In the genomic region with DNA sequence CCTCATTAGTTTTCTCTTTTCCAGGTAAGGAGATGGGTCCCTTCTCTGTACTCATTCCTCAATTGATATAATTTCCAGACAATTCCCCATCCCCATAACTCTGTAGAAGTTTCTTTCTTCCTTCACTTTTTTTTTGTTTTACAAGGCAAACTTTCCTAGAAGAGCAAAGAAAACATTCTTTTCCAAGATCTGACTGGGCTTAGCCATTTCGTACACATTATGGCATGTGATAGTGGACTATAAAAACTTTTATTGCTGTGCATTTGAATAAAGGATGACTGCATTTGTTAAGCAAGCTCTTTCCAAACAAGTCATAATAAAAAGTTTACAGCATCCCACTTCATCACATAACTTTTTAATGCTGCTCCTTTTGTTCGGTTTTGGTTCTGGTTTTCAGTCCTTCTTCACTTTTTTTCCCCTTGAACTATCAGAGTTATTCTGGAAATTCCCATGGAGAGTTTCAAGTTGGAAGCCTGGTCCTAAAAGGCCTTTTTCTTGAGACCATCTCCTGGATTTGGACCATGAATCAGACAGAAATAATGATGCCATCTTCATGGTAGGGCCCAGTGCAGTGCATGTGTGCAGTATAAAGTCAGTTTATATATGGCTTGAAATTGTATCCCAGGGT, we compare ENCODE assay signal across 1 cellular context.
TF ChIP-seq lines count a peak whose summit lies in the region.

No MANE protein-coding gene starts in this region.

TF ChIP-seq in HEK293, 187 proteins besides CTCF, POLR2A, EP300 and RAD21 (continued from another document and continues in another):
- TF ChIP-seq, protein P1, sequence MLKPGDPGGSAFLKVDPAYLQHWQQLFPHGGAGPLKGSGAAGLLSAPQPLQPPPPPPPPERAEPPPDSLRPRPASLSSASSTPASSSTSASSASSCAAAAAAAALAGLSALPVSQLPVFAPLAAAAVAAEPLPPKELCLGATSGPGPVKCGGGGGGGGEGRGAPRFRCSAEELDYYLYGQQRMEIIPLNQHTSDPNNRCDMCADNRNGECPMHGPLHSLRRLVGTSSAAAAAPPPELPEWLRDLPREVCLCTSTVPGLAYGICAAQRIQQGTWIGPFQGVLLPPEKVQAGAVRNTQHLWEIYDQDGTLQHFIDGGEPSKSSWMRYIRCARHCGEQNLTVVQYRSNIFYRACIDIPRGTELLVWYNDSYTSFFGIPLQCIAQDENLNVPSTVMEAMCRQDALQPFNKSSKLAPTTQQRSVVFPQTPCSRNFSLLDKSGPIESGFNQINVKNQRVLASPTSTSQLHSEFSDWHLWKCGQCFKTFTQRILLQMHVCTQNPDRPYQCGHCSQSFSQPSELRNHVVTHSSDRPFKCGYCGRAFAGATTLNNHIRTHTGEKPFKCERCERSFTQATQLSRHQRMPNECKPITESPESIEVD (tag by site-specific recombination; IDR thresholded peaks at IDR 0.05), result peak; percentile 97
- no peak for TF ChIP-seq ZNF585B (tag by site-specific recombination; IDR thresholded peaks at IDR 0.05)
- TF ChIP-seq KLF7 (tag by site-specific recombination; IDR thresholded peaks at IDR 0.05; ENCODE audit: borderline replicate concordance), result no peak
- TF ChIP-seq ZNF24 (tag by site-specific recombination; IDR thresholded peaks at IDR 0.05), result no peak; the same call in 1 of the 2 replicates
- TF ChIP-seq, protein P2, sequence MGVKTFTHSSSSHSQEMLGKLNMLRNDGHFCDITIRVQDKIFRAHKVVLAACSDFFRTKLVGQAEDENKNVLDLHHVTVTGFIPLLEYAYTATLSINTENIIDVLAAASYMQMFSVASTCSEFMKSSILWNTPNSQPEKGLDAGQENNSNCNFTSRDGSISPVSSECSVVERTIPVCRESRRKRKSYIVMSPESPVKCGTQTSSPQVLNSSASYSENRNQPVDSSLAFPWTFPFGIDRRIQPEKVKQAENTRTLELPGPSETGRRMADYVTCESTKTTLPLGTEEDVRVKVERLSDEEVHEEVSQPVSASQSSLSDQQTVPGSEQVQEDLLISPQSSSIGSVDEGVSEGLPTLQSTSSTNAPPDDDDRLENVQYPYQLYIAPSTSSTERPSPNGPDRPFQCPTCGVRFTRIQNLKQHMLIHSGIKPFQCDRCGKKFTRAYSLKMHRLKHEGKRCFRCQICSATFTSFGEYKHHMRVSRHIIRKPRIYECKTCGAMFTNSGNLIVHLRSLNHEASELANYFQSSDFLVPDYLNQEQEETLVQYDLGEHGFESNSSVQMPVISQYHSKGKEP (tag by site-specific recombination; IDR thresholded peaks at IDR 0.05), result peak; percentile 78
- no peak for TF ChIP-seq ZNF146 (tag by site-specific recombination; IDR thresholded peaks at IDR 0.05)
- TF ChIP-seq ZEB2 (tag by site-specific recombination; IDR thresholded peaks at IDR 0.05), result 0 out of 2 replicates have a peak, but pooled peaks have one; percentile 37
- no peak for TF ChIP-seq ZNF623 (tag by site-specific recombination; IDR thresholded peaks at IDR 0.05)
- TF ChIP-seq, protein P3, sequence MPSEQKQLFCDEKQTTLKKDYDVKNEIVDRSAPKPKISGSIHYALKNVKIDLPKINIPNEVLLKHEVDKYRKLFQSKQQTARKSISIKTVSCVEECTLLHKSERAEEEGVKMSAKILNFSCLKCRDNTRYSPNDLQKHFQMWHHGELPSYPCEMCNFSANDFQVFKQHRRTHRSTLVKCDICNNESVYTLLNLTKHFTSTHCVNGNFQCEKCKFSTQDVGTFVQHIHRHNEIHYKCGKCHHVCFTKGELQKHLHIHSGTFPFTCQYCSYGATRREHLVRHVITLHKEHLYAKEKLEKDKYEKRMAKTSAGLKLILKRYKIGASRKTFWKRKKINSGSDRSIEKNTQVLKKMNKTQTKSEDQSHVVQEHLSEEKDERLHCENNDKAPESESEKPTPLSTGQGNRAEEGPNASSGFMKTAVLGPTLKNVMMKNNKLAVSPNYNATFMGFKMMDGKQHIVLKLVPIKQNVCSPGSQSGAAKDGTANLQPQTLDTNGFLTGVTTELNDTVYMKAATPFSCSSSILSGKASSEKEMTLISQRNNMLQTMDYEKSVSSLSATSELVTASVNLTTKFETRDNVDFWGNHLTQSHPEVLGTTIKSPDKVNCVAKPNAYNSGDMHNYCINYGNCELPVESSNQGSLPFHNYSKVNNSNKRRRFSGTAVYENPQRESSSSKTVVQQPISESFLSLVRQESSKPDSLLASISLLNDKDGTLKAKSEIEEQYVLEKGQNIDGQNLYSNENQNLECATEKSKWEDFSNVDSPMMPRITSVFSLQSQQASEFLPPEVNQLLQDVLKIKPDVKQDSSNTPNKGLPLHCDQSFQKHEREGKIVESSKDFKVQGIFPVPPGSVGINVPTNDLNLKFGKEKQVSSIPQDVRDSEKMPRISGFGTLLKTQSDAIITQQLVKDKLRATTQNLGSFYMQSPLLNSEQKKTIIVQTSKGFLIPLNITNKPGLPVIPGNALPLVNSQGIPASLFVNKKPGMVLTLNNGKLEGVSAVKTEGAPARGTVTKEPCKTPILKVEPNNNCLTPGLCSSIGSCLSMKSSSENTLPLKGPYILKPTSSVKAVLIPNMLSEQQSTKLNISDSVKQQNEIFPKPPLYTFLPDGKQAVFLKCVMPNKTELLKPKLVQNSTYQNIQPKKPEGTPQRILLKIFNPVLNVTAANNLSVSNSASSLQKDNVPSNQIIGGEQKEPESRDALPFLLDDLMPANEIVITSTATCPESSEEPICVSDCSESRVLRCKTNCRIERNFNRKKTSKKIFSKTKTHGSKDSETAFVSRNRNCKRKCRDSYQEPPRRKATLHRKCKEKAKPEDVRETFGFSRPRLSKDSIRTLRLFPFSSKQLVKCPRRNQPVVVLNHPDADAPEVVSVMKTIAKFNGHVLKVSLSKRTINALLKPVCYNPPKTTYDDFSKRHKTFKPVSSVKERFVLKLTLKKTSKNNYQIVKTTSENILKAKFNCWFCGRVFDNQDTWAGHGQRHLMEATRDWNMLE (tag by site-specific recombination; conservative IDR thresholded peaks at IDR 0.05; ENCODE audit: low read depth), result 0 out of 2 replicates have a peak, but pooled peaks have one; percentile 22
- TF ChIP-seq, protein P4, sequence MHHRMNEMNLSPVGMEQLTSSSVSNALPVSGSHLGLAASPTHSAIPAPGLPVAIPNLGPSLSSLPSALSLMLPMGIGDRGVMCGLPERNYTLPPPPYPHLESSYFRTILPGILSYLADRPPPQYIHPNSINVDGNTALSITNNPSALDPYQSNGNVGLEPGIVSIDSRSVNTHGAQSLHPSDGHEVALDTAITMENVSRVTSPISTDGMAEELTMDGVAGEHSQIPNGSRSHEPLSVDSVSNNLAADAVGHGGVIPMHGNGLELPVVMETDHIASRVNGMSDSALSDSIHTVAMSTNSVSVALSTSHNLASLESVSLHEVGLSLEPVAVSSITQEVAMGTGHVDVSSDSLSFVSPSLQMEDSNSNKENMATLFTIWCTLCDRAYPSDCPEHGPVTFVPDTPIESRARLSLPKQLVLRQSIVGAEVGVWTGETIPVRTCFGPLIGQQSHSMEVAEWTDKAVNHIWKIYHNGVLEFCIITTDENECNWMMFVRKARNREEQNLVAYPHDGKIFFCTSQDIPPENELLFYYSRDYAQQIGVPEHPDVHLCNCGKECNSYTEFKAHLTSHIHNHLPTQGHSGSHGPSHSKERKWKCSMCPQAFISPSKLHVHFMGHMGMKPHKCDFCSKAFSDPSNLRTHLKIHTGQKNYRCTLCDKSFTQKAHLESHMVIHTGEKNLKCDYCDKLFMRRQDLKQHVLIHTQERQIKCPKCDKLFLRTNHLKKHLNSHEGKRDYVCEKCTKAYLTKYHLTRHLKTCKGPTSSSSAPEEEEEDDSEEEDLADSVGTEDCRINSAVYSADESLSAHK (tag by site-specific recombination; IDR thresholded peaks at IDR 0.05), result peak; percentile 81
- TF ChIP-seq SP2 (tag by site-specific recombination; IDR thresholded peaks at IDR 0.05), result no peak
- TF ChIP-seq ZNF658 (tag by site-specific recombination; IDR thresholded peaks at IDR 0.05), result no peak
- TF ChIP-seq, protein P5, sequence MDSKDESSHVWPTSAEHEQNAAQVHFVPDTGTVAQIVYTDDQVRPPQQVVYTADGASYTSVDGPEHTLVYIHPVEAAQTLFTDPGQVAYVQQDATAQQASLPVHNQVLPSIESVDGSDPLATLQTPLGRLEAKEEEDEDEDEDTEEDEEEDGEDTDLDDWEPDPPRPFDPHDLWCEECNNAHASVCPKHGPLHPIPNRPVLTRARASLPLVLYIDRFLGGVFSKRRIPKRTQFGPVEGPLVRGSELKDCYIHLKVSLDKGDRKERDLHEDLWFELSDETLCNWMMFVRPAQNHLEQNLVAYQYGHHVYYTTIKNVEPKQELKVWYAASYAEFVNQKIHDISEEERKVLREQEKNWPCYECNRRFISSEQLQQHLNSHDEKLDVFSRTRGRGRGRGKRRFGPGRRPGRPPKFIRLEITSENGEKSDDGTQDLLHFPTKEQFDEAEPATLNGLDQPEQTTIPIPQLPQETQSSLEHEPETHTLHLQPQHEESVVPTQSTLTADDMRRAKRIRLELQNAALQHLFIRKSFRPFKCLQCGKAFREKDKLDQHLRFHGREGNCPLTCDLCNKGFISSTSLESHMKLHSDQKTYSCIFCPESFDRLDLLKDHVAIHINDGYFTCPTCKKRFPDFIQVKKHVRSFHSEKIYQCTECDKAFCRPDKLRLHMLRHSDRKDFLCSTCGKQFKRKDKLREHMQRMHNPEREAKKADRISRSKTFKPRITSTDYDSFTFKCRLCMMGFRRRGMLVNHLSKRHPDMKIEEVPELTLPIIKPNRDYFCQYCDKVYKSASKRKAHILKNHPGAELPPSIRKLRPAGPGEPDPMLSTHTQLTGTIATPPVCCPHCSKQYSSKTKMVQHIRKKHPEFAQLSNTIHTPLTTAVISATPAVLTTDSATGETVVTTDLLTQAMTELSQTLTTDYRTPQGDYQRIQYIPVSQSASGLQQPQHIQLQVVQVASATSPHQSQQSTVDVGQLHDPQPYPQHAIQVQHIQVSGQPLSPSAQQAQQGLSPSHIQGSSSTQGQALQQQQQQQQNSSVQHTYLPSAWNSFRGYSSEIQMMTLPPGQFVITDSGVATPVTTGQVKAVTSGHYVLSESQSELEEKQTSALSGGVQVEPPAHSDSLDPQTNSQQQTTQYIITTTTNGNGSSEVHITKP (tag by site-specific recombination; IDR thresholded peaks at IDR 0.05), result peak; percentile 56
- TF ChIP-seq HOXD13 (CRISPR knock-in tag; IDR thresholded peaks at IDR 0.05; ENCODE audit: borderline replicate concordance), result 0 out of 2 replicates have a peak, but pooled peaks have one; percentile 23
- TF ChIP-seq ZFP41 (tag by site-specific recombination; IDR thresholded peaks at IDR 0.05; ENCODE audit: borderline replicate concordance), result no peak
- TF ChIP-seq, protein P6, sequence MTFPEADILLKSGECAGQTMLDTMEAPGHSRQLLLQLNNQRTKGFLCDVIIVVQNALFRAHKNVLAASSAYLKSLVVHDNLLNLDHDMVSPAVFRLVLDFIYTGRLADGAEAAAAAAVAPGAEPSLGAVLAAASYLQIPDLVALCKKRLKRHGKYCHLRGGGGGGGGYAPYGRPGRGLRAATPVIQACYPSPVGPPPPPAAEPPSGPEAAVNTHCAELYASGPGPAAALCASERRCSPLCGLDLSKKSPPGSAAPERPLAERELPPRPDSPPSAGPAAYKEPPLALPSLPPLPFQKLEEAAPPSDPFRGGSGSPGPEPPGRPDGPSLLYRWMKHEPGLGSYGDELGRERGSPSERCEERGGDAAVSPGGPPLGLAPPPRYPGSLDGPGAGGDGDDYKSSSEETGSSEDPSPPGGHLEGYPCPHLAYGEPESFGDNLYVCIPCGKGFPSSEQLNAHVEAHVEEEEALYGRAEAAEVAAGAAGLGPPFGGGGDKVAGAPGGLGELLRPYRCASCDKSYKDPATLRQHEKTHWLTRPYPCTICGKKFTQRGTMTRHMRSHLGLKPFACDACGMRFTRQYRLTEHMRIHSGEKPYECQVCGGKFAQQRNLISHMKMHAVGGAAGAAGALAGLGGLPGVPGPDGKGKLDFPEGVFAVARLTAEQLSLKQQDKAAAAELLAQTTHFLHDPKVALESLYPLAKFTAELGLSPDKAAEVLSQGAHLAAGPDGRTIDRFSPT (tag by site-specific recombination; IDR thresholded peaks at IDR 0.05), result 0 out of 2 replicates have a peak, but pooled peaks have one; percentile 25
- peak; percentile 86 for TF ChIP-seq ZNF843 (tag by site-specific recombination; IDR thresholded peaks at IDR 0.05)
- TF ChIP-seq, protein P7, sequence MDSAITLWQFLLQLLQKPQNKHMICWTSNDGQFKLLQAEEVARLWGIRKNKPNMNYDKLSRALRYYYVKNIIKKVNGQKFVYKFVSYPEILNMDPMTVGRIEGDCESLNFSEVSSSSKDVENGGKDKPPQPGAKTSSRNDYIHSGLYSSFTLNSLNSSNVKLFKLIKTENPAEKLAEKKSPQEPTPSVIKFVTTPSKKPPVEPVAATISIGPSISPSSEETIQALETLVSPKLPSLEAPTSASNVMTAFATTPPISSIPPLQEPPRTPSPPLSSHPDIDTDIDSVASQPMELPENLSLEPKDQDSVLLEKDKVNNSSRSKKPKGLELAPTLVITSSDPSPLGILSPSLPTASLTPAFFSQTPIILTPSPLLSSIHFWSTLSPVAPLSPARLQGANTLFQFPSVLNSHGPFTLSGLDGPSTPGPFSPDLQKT (IDR thresholded peaks at IDR 0.05; ENCODE audit: borderline replicate concordance, low read depth, low read length), result no peak
- TF ChIP-seq ZNF510 (tag by site-specific recombination; IDR thresholded peaks at IDR 0.05; ENCODE audit: insufficient replicate concordance), result peak; percentile 6
- TF ChIP-seq, protein P8, sequence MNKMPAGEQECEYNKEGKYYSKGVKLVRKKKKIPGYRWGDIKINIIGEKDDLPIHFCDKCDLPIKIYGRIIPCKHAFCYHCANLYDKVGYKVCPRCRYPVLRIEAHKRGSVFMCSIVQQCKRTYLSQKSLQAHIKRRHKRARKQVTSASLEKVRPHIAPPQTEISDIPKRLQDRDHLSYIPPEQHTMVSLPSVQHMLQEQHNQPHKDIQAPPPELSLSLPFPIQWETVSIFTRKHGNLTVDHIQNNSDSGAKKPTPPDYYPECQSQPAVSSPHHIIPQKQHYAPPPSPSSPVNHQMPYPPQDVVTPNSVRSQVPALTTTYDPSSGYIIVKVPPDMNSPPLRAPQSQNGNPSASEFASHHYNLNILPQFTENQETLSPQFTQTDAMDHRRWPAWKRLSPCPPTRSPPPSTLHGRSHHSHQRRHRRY (tag by site-specific recombination; IDR thresholded peaks at IDR 0.05), result no peak
- no peak for TF ChIP-seq ZNF2 (tag by site-specific recombination; IDR thresholded peaks at IDR 0.05)
- TF ChIP-seq, protein P9, sequence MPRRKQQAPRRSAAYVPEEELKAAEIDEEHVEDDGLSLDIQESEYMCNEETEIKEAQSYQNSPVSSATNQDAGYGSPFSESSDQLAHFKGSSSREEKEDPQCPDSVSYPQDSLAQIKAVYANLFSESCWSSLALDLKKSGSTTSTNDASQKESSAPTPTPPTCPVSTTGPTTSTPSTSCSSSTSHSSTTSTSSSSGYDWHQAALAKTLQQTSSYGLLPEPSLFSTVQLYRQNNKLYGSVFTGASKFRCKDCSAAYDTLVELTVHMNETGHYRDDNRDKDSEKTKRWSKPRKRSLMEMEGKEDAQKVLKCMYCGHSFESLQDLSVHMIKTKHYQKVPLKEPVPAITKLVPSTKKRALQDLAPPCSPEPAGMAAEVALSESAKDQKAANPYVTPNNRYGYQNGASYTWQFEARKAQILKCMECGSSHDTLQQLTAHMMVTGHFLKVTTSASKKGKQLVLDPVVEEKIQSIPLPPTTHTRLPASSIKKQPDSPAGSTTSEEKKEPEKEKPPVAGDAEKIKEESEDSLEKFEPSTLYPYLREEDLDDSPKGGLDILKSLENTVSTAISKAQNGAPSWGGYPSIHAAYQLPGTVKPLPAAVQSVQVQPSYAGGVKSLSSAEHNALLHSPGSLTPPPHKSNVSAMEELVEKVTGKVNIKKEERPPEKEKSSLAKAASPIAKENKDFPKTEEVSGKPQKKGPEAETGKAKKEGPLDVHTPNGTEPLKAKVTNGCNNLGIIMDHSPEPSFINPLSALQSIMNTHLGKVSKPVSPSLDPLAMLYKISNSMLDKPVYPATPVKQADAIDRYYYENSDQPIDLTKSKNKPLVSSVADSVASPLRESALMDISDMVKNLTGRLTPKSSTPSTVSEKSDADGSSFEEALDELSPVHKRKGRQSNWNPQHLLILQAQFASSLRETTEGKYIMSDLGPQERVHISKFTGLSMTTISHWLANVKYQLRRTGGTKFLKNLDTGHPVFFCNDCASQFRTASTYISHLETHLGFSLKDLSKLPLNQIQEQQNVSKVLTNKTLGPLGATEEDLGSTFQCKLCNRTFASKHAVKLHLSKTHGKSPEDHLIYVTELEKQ (tag by site-specific recombination; IDR thresholded peaks at IDR 0.05; ENCODE audit: borderline replicate concordance), result 0 out of 2 replicates have a peak, but pooled peaks have one; percentile 12
